ENCODE assay signal across 1 cellular context in the genomic region with DNA sequence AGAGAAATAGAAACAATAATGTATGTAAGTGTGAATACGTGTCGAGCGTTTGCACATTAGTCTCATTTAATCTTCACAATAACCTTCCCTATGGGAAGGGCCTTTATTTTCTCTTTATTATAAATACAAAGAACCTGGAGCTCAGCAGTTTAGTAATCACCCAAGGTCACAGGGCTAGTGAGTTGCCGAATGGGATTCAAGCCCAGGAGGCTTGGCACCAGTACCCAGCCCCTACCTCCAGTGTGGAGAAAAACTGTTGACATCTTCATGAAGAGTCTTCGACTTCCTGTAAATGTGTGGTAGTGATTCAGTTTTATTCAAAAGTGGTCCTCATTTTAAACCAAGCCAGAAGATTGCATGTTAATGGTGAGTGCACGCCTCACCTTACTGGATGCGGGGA.
TF ChIP-seq lines count a peak whose summit lies in the region.

No MANE protein-coding gene starts in this region.

TF ChIP-seq in HCT116, 20 proteins besides CTCF, POLR2A, EP300 and RAD21 (continued from another document):
- TF ChIP-seq, protein P1, sequence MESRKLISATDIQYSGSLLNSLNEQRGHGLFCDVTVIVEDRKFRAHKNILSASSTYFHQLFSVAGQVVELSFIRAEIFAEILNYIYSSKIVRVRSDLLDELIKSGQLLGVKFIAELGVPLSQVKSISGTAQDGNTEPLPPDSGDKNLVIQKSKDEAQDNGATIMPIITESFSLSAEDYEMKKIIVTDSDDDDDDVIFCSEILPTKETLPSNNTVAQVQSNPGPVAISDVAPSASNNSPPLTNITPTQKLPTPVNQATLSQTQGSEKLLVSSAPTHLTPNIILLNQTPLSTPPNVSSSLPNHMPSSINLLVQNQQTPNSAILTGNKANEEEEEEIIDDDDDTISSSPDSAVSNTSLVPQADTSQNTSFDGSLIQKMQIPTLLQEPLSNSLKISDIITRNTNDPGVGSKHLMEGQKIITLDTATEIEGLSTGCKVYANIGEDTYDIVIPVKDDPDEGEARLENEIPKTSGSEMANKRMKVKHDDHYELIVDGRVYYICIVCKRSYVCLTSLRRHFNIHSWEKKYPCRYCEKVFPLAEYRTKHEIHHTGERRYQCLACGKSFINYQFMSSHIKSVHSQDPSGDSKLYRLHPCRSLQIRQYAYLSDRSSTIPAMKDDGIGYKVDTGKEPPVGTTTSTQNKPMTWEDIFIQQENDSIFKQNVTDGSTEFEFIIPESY (IDR thresholded peaks at IDR 0.05; ENCODE audit: extremely low read depth, insufficient replicate concordance, low read length), result no peak
- TF ChIP-seq SP1 (IDR thresholded peaks at IDR 0.05; ENCODE audit: low read depth), result no peak
- no peak for TF ChIP-seq ZNF274 (IDR thresholded peaks at IDR 0.05; ENCODE audit: low read depth, low read length)
- TF ChIP-seq EZH2phosphoT487 (IDR thresholded peaks at IDR 0.05; ENCODE audit: borderline replicate concordance), result no peak
- TF ChIP-seq CEBPB (IDR thresholded peaks at IDR 0.05; ENCODE audit: low read depth), result no peak
- no peak for TF ChIP-seq ZFX (IDR thresholded peaks at IDR 0.05)
- TF ChIP-seq FOSL1 (IDR thresholded peaks at IDR 0.05; ENCODE audit: low read depth), result no peak
- TF ChIP-seq POLR2AphosphoS5 (IDR thresholded peaks at IDR 0.05; ENCODE audit: low read depth, low read length), result no peak
- TF ChIP-seq SRF (IDR thresholded peaks at IDR 0.05; ENCODE audit: low read depth), result no peak
- TF ChIP-seq EGR1 (IDR thresholded peaks at IDR 0.05; ENCODE audit: low read depth), result no peak
- no peak for TF ChIP-seq JUND (IDR thresholded peaks at IDR 0.05)
